ENCODE assay signal across 14 cellular contexts in the genomic region with DNA sequence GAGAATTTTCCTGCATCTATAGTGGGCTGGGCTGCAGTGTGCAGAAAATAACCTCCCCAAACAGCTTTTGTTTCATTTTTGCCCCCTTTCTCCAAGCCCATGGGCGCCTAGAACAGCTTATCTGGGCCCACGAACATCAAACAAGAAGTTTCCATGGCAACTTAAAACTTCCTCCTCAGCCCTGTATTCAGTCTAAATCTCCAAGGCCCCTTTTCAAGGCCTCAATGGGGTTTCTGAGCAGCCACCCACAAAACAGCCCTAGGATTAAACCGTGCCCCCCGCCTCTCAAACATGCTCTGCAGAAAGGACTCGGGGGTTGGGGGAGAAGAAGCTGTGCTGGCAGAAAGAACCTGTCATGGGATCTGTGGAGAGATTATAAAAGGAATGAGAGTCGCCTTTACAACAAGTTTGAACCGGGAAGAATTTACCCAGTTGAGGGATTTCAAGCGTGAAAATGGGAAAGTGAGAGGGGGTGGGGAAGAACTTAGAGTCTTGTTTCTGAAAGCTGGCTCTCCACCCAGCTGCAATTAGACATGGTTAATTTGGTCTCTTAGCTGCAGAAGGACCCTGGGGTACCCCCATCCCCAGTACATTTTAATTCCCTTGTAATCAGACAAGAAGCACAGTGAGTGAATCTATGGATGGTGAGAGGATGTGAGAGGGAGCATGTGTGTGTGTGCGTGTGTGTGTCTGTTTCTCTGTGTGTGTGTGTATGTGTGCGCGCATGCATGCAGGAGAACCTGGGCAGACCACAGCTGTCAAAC. TPM values are rescaled to one million over a fixed set of nuclear protein-coding genes. Genes with fewer than 3 reads are reported as not detected.
A peak's percentile ranks its signal among the peaks of the same experiment; 100 is the strongest.
DNase-seq lines count a peak whose midpoint lies in the region; ATAC-seq, FAIRE-seq and TF ChIP-seq lines count a peak whose summit lies in the region.
"Had no signal": no experiment of that assay in that cellular context is flagged by ENCODE, and none has a peak within 500 bp of the region (broad histone marks: within the 10 kb centered on the region; RNA-seq: fewer than 3 reads in every experiment).

No MANE protein-coding gene starts in this region.

- peaks cover 36% of the 10 kb centered on the region for H3K27me3 ChIP-seq in endodermal cell (ENCODE audit: control insufficient read depth, insufficient read depth, low read length, poor library complexity, severe bottlenecking)
- H3K27me3 ChIP-seq: SJSA1 had no signal

- WGBS in endodermal cell (ENCODE audit: insufficient coverage in 1 of 2, insufficient read length in 1 of 2), 2 experiments, result 37 to 46% methylated on average over 9 to 11 of the region's 11 CpGs

- no peaks in the 10 kb centered on the region for H3K9me3 ChIP-seq in endodermal cell (ENCODE audit: control insufficient read depth, low read length)
- H3K9me3 ChIP-seq: SJSA1 had no signal

- DNase-seq in GM12891 (ENCODE audit: insufficient read length, low spot score) (no peak), NCI-H2227 treated with DMSO at 0.1 percent for 48 hours (lab: John Stamatoyannopoulos, UW) (peak; percentile 46), endodermal cell (peak; percentile 70), pons (ENCODE audit: low spot score) (peak; percentile 44), COR-L47 (lab: John Stamatoyannopoulos, UW) (no peak), NCI-H82 (lab: John Stamatoyannopoulos, UW) (no peak)
- DNase-seq: cerebellar nuclear complex; HFFc6; left colon; stimulated activated CD4-positive, alpha-beta T cell treated with anti-CD3 and anti-CD28 coated beads, Interleukin-2, amount 100 ng/mL, for 24 hours had no signal

- no peak overlapping the region for H3K4me3 ChIP-seq in endodermal cell (ENCODE audit: low read length)
- H3K4me3 ChIP-seq: SJSA1 had no signal

- no peak for ATAC-seq in HG02884 (IDR thresholded peaks at IDR 0.05; ENCODE audit: unreplicated experiment)
- ATAC-seq: left colon; stimulated activated memory B cell treated with anti-CD40 and anti-IgM and Interleukin-4, amounts not matched to agents 10 μg/mL and 1 μg/mL and 100 μg/mL, for 72 hours had no signal

- H3K9ac ChIP-seq in endodermal cell (ENCODE audit: extremely low read depth, low read length, poor library complexity, severe bottlenecking), result no peak overlapping the region
- H3K9ac ChIP-seq: KMS-11 had no signal

- no peaks in the 10 kb centered on the region for H3K36me3 Mint-ChIP-seq in endodermal cell (ENCODE audit: low read depth)
- H3K36me3 Mint-ChIP-seq: stimulated activated memory B cell treated with anti-CD40 and anti-IgM and Interleukin-4, amounts not matched to agents 10 μg/mL and 1 μg/mL and 100 μg/mL, for 72 hours had no signal

- H3K4me1 ChIP-seq in endodermal cell (ENCODE audit: control insufficient read depth, insufficient read depth, low read length), result peaks cover 6% of the 10 kb centered on the region

- H3K27ac ChIP-seq in endodermal cell (ENCODE audit: low read depth, low read length), result peak overlapping the region; percentile 90
- H3K27ac ChIP-seq: KMS-11, SJSA1 had no signal

- no peak for TF ChIP-seq POLR2A in GM12891 (IDR thresholded peaks at IDR 0.05; ENCODE audit: low read depth, low read length)

- FAIRE-seq in GM12891 (lab: Jason Lieb, UNC), result peak; percentile 54

- no peaks in the 10 kb centered on the region for H3K36me3 ChIP-seq in endodermal cell (ENCODE audit: control insufficient read depth, insufficient read depth, low read length)
- H3K36me3 ChIP-seq: SJSA1 had no signal

- no peak overlapping the region for H3K27ac Mint-ChIP-seq in endodermal cell
- H3K27ac Mint-ChIP-seq: HFFc6; stimulated activated memory B cell treated with anti-CD40 and anti-IgM and Interleukin-4, amounts not matched to agents 10 μg/mL and 1 μg/mL and 100 μg/mL, for 72 hours had no signal

- H3K4me1 Mint-ChIP-seq in endodermal cell, result peaks cover 27% of the 10 kb centered on the region

- H3K9me3 Mint-ChIP-seq in endodermal cell, result no peaks in the 10 kb centered on the region

- no peak overlapping the region for H3K4me3 Mint-ChIP-seq in endodermal cell
- H3K4me3 Mint-ChIP-seq: HFFc6; stimulated activated memory B cell treated with anti-CD40 and anti-IgM and Interleukin-4, amounts not matched to agents 10 μg/mL and 1 μg/mL and 100 μg/mL, for 72 hours had no signal

- peaks cover 53% of the 10 kb centered on the region for H3K27me3 Mint-ChIP-seq in endodermal cell (ENCODE audit: insufficient read depth)

- TF ChIP-seq CTCF in endodermal cell (conservative IDR thresholded peaks at IDR 0.05), result no peak

TF ChIP-seq in GM12891, 5 proteins besides CTCF, POLR2A, EP300 and RAD21:
- no peak for TF ChIP-seq SPI1 (IDR thresholded peaks at IDR 0.05; ENCODE audit: low read depth, low read length)
- no peak for TF ChIP-seq POU2F2 (IDR thresholded peaks at IDR 0.05; ENCODE audit: low read depth, low read length)
- TF ChIP-seq TAF1 (IDR thresholded peaks at IDR 0.05; ENCODE audit: low read depth, low read length), result no peak
- no peak for TF ChIP-seq POLR2AphosphoS5 (IDR thresholded peaks at IDR 0.05; ENCODE audit: low read depth, low read length)
- no peak for TF ChIP-seq PAX5 (IDR thresholded peaks at IDR 0.05; ENCODE audit: insufficient read depth, low read length, severe bottlenecking)
TF ChIP-seq in GM12891: peak in this region for 0.

RNA-seq across cellular contexts. Expression of a gene that starts 4.3 kb away (rescaled TPM):
- polyA plus RNA-seq in GM12891 (2012; ENCODE audit: low read depth, missing spikeins), result not detected
- total RNA-seq in endodermal cell, result not detected
- polyA plus RNA-seq in endodermal cell (2013, experiment 1 of 2), result 2.4 TPM
- polyA plus RNA-seq in endodermal cell (2013, experiment 2 of 2), result 2.2 TPM
- total RNA-seq: SJSA1 had no signal

RNA-seq across cellular contexts. Expression of a gene that starts 44.5 kb away (rescaled TPM):
- polyA plus RNA-seq in GM12891 (2012; ENCODE audit: low read depth, missing spikeins), result not detected
- total RNA-seq in endodermal cell, result 1 to 10 TPM; 6.6 to 9.8 TPM
- polyA plus RNA-seq in endodermal cell (2013, experiment 1 of 2), result 6.2 TPM
- polyA plus RNA-seq in endodermal cell (2013, experiment 2 of 2), result 6.3 TPM

Comparison
In these comparisons a context has a peak if more than half of its experiments do, and no peak if none do; other contexts are left out.
1. DNase-seq: peak in NCI-H2227 treated with DMSO at 0.1 percent for 48 hours (single experiment), endodermal cell (single experiment) and pons (single experiment); none in GM12891 (single experiment), COR-L47 (single experiment) and NCI-H82 (single experiment).